Comparison of ENCODE assay signal across 2 cellular contexts in the genomic region with DNA sequence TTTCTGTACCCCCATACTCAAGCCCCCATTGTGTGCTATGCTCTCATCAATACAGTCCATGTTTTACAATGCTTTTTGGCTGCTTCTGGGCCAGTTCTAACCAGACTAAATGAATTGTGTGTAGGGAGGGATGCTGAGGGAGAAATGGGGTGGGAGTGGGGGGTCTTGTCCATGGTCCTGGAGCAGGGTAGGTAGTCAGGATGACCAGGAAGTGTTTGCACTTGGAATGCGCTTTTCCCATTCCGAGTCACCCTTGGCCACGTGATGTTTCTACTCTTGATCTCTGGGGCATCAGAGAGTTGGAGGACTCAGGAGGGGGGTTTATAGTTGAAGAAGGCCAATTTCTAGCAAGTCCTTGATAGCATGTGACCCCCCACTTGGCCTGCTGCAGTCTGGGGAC.
TF ChIP-seq lines count a peak whose summit lies in the region.

No MANE protein-coding gene starts in this region.

TF ChIP-seq in GM23338, 12 proteins besides CTCF, POLR2A, EP300 and RAD21:
- TF ChIP-seq, protein P1, sequence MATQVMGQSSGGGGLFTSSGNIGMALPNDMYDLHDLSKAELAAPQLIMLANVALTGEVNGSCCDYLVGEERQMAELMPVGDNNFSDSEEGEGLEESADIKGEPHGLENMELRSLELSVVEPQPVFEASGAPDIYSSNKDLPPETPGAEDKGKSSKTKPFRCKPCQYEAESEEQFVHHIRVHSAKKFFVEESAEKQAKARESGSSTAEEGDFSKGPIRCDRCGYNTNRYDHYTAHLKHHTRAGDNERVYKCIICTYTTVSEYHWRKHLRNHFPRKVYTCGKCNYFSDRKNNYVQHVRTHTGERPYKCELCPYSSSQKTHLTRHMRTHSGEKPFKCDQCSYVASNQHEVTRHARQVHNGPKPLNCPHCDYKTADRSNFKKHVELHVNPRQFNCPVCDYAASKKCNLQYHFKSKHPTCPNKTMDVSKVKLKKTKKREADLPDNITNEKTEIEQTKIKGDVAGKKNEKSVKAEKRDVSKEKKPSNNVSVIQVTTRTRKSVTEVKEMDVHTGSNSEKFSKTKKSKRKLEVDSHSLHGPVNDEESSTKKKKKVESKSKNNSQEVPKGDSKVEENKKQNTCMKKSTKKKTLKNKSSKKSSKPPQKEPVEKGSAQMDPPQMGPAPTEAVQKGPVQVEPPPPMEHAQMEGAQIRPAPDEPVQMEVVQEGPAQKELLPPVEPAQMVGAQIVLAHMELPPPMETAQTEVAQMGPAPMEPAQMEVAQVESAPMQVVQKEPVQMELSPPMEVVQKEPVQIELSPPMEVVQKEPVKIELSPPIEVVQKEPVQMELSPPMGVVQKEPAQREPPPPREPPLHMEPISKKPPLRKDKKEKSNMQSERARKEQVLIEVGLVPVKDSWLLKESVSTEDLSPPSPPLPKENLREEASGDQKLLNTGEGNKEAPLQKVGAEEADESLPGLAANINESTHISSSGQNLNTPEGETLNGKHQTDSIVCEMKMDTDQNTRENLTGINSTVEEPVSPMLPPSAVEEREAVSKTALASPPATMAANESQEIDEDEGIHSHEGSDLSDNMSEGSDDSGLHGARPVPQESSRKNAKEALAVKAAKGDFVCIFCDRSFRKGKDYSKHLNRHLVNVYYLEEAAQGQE (IDR thresholded peaks at IDR 0.05; ENCODE audit: unreplicated experiment) = peak; percentile 71
- TF ChIP-seq ZNF331 (CRISPR knock-in tag; IDR thresholded peaks at IDR 0.05; ENCODE audit: low read depth) (no peak), ZNF114 (CRISPR knock-in tag; IDR thresholded peaks at IDR 0.05) (no peak), EZH2 (IDR thresholded peaks at IDR 0.05; ENCODE audit: low read depth, unreplicated experiment) (no peak)

TF ChIP-seq in PFSK-1, 5 proteins besides CTCF, POLR2A, EP300 and RAD21 (continued from another document):
- TF ChIP-seq, protein P1 (IDR thresholded peaks at IDR 0.05; ENCODE audit: insufficient read depth in 1 of 2, low read depth in 2 of 2, low read length in 2 of 2) = peak; percentile 70 to 87
